ENCODE assay signal across 24 cellular contexts in genomic region chr6:20674664-20675063, GRCh38.
"Had no signal": no experiment of that assay in that cellular context is flagged by ENCODE, and none has a peak within 500 bp of the region (broad histone marks: within the 10 kb centered on the region; RNA-seq: fewer than 3 reads in every experiment).

No MANE protein-coding gene starts in this region.

- H3K4me1 ChIP-seq: right atrium auricular region, right lobe of liver, stomach, testis, thyroid gland, transverse colon, upper lobe of left lung had no signal

- H3K4me3 ChIP-seq: left ventricle myocardium inferior, lung, mucosa of descending colon, ovary, right atrium auricular region, right lobe of liver, smooth muscle cell, stomach, testis, thyroid gland, transverse colon, upper lobe of left lung had no signal

- H3K9me3 ChIP-seq: left ventricle myocardium inferior, mucosa of descending colon, ovary, right atrium auricular region, right lobe of liver, stomach, testis, thyroid gland, transverse colon, upper lobe of left lung had no signal

- H3K27me3 Mint-ChIP-seq: naive thymus-derived CD4-positive, alpha-beta T cell; natural killer cell treated with Interleukin-12 subunit alpha and Interleukin-12 subunit beta and Interleukin-15 and Interleukin-18, amount 100 ng/mL, for 72 hours; progenitor cell of endocrine pancreas; stimulated activated naive B cell treated with anti-CD40 and anti-IgM and Interleukin-4, amounts not matched to agents 10 μg/mL and 1 μg/mL and 100 μg/mL, for 72 hours had no signal

- FAIRE-seq: urothelium cell line had no signal

- H3K27me3 ChIP-seq: ovary, right atrium auricular region, right lobe of liver, stomach, testis, thyroid gland, transverse colon, upper lobe of left lung had no signal

- H3K36me3 ChIP-seq: left ventricle myocardium inferior, ovary, right atrium auricular region, right lobe of liver, stomach, thyroid gland, transverse colon, upper lobe of left lung had no signal

- H3K4me3 Mint-ChIP-seq: immature natural killer cell; naive thymus-derived CD4-positive, alpha-beta T cell; natural killer cell treated with Interleukin-12 subunit alpha and Interleukin-12 subunit beta and Interleukin-15 and Interleukin-18, amount 100 ng/mL, for 72 hours; stimulated activated naive B cell treated with anti-CD40 and anti-IgM and Interleukin-4, amounts not matched to agents 10 μg/mL and 1 μg/mL and 100 μg/mL, for 72 hours had no signal

- H3K27ac Mint-ChIP-seq: immature natural killer cell; natural killer cell treated with Interleukin-12 subunit alpha and Interleukin-12 subunit beta and Interleukin-15 and Interleukin-18, amount 100 ng/mL, for 72 hours; progenitor cell of endocrine pancreas; stimulated activated naive B cell treated with anti-CD40 and anti-IgM and Interleukin-4, amounts not matched to agents 10 μg/mL and 1 μg/mL and 100 μg/mL, for 72 hours had no signal

- H3K9me3 Mint-ChIP-seq: immature natural killer cell; natural killer cell treated with Interleukin-12 subunit alpha and Interleukin-12 subunit beta and Interleukin-15 and Interleukin-18, amount 100 ng/mL, for 72 hours had no signal

- H3K4me2 ChIP-seq: smooth muscle cell had no signal

- DNase-seq: hypothalamus; immature natural killer cell; islet precursor cell; left ventricle myocardium inferior; midbrain; mucosa of descending colon; naive thymus-derived CD4-positive, alpha-beta T cell; ovary; right lobe of liver; stimulated activated CD4-positive, alpha-beta T cell treated with anti-CD3 and anti-CD28 coated beads, Interleukin-1b, Interleukin-23, amount 100 ng/mL, for 48 hours; stimulated activated CD4-positive, alpha-beta T cell treated with anti-CD3 and anti-CD28 coated beads, Interleukin-2, amount 100 ng/mL, for 48 hours; stimulated activated naive B cell treated with anti-CD40 and anti-IgM and Interleukin-4, amounts not matched to agents 10 μg/mL and 1 μg/mL and 100 μg/mL, for 72 hours; stimulated activated naive CD8-positive, alpha-beta T cell treated with anti-CD3 and anti-CD28 coated beads, Interleukin-15, Interleukin-2, amounts not matched to agents 100 U/mL and 50 U/mL, for 24 hours; stomach; testis; thyroid gland; transverse colon; upper lobe of left lung had no signal

- H3K27ac ChIP-seq: left ventricle myocardium inferior, ovary, right atrium auricular region, right lobe of liver, stomach, testis, thyroid gland, transverse colon, upper lobe of left lung had no signal
